8 cellular contexts compared by ENCODE assay signal in the genomic region with DNA sequence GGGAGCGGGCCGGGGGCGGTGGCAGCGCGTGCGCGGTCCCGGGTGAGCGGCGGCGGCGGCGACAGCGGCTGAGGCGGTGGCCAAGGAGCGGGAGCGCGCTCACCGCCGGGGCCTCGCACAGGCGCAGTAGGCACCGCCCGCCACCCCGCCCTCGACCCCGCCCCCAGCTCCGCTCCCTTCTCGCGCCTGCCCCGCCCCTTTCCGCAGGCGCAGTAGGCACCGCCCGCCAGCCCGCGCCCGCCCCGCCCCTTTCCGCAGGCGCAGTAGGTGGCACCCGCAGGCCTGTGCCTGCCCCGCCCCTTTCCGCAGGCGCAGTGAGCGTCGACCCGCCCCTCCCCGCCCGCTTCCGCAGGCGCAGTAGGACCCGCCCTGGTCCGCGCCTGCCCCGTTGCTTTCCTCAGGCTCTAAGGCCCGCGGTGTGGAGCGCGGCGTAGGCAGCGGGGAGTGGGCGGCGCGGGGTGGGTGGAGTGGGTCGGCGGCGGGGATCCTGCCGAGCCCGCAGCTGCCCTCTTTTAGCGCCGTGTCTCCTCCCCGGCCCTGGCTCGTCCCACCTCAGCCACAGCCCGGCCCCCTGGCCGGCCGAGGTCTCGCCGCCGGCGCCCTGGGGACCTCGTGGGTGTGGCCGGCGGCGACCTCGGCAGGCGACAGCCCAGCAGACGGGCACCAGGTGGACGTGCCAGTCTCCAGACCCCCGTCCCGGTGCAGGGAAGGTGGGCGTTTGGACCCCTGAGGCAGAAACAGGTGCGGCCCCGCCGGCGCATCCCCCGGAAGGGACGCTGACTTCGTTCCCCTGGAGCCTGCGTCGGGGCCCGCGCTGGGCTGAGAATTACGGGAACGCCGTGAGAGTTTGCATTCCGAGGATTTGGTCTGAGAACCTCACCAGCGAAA. TPM values are rescaled to one million over a fixed set of nuclear protein-coding genes. Genes with fewer than 3 reads are reported as not detected.
DNase-seq lines count a peak whose midpoint lies in the region; ATAC-seq, FAIRE-seq and TF ChIP-seq lines count a peak whose summit lies in the region.

A gene with protein sequence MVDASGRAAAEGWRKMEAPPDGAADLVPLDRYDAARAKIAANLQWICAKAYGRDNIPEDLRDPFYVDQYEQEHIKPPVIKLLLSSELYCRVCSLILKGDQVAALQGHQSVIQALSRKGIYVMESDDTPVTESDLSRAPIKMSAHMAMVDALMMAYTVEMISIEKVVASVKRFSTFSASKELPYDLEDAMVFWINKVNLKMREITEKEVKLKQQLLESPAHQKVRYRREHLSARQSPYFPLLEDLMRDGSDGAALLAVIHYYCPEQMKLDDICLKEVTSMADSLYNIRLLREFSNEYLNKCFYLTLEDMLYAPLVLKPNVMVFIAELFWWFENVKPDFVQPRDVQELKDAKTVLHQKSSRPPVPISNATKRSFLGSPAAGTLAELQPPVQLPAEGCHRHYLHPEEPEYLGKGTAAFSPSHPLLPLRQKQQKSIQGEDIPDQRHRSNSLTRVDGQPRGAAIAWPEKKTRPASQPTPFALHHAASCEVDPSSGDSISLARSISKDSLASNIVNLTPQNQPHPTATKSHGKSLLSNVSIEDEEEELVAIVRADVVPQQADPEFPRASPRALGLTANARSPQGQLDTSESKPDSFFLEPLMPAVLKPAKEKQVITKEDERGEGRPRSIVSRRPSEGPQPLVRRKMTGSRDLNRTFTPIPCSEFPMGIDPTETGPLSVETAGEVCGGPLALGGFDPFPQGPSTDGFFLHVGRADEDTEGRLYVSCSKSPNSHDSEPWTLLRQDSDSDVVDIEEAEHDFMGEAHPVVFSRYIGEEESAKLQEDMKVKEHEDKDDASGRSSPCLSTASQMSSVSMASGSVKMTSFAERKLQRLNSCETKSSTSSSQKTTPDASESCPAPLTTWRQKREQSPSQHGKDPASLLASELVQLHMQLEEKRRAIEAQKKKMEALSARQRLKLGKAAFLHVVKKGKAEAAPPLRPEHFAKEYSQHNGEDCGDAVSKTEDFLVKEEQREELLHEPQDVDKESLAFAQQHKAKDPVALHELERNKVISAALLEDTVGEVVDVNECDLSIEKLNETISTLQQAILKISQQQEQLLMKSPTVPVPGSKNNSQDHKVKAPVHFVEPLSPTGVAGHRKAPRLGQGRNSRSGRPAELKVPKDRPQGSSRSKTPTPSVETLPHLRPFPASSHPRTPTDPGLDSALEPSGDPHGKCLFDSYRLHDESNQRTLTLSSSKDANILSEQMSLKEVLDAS (N-terminal part only) (minus strand): TSS at position 101 of the 888 bp plus-strand sequence. CDS start 387 bp downstream, outside the sequence.

- in situ Hi-C loops in HepG2 (cut with HindIII; ENCODE audit: extremely low pct_ligation_motif_present, low pct_unique_long_range_greater_than_20kb): no loop called here

- H4K20me1 ChIP-seq in HepG2 (ENCODE audit: insufficient read depth, low read length): peaks cover 15% of the 10 kb centered on the region

- peaks cover 57% of the 10 kb centered on the region for H3K4me1 ChIP-seq in HepG2 (ENCODE audit: insufficient read depth, low read length)

- H2AFZ ChIP-seq in HepG2 (ENCODE audit: low read length): no peak within 1 kb of the TSS

- TF ChIP-seq EP300 in HepG2 (IDR thresholded peaks at IDR 0.05; ENCODE audit: low read depth in 2 of 2, low read length in 2 of 2) (no peak), HepG2 (CRISPR knock-in tag; IDR thresholded peaks at IDR 0.05; ENCODE audit: borderline replicate concordance) (no peak)

- peak; percentile 81 for ATAC-seq in GM19372 (IDR thresholded peaks at IDR 0.05; ENCODE audit: low read depth, unreplicated experiment)
- ATAC-seq in HG03565 (IDR thresholded peaks at IDR 0.05; ENCODE audit: unreplicated experiment): peak; percentile 58
- peak; percentile 93 for ATAC-seq in HepG2

- DNase-seq in NCI-H748 treated with DMSO at 0.1 percent for 48 hours (lab: John Stamatoyannopoulos, UW) (peak; percentile 83), dermis blood vessel endothelial cell (peak; percentile 96), HepG2 (ENCODE audit: low spot score) (peak; percentile 77)
- peak; percentile 89 to 91 for DNase-seq in activated CD4-positive, alpha-beta T cell treated with anti-CD3 and anti-CD28 coated beads, Interleukin-2, amount 50 U/mL, for 4 hours
- peak; percentile 92 to 96 for DNase-seq in stimulated activated CD4-positive, alpha-beta T cell treated with anti-CD3 and anti-CD28 coated beads, Interleukin-2, amount 100 ng/mL, for 48 hours

- CTCF ChIA-PET in HepG2 (lab: Yijun Ruan, JAX; ENCODE audit: low intra/inter-chr PET ratio, low total read pairs): no interaction called here

- TF ChIP-seq RAD21 in HepG2 (CRISPR knock-in tag; IDR thresholded peaks at IDR 0.05): no peak

- no peak for TF ChIP-seq CTCF in C4-2B (conservative IDR thresholded peaks at IDR 0.05)
- no peak for TF ChIP-seq CTCF in HepG2 (CRISPR knock-in tag; IDR thresholded peaks at IDR 0.05)

- WGBS in HepG2 (ENCODE audit: low lambda C conversion rate): no CpG with 5 or more reads among the region's 108 CpGs

- TF ChIP-seq POLR2A in HepG2 (IDR thresholded peaks at IDR 0.05; ENCODE audit: insufficient read depth in 1 of 2, low read depth in 2 of 2, low read length in 2 of 2): peak; percentile 30 to 88; a peak in 3 of 4 replicates

- H3K9me3 ChIP-seq in HepG2 (ENCODE audit: low read length): no peaks in the 10 kb centered on the region

- peaks cover 3 to 17% of the 10 kb centered on the region in 2 experiments; a peak in 4 of 5 replicates for H3K36me3 ChIP-seq in HepG2 (replicated peaks in 1 of 2; ENCODE audit: control insufficient read depth in 1 of 2, insufficient read depth in 2 of 2, low read length in 2 of 2)

- H3K79me2 ChIP-seq in HepG2 (ENCODE audit: insufficient read depth, low read length): peaks cover 56% of the 10 kb centered on the region

- no TSS peak for BruUV-seq in HepG2 (replicated peaks; lab: Mats Ljungman, UMichigan)

- no peak for FAIRE-seq in HepG2 (lab: Jason Lieb, UNC)

- peak within 1 kb of the TSS; percentile 78 for H3K9ac ChIP-seq in HepG2 (ENCODE audit: insufficient read depth, low read depth, low read length)

- H3K4me2 ChIP-seq in HepG2 (ENCODE audit: low read depth, low read length): peak within 1 kb of the TSS; percentile 88

- intact Hi-C loops in HepG2 (cut with micrococcal nuclease; ENCODE audit: unreplicated experiment): loop anchor here (2.0 kb wide), 1 partner anchor 43 kb away; no protein-coding TSS in a partner anchor

- H3K27ac ChIP-seq in C4-2B: peak within 1 kb of the TSS; percentile 81
- H3K27ac ChIP-seq in HepG2 (ENCODE audit: extremely low read length, insufficient read depth, low read length): peak within 1 kb of the TSS; percentile 66

- POLR2A ChIA-PET in HepG2 (lab: Yijun Ruan, JAX): interaction anchor here (0.6 to 1.3 kb wide), 5 partner anchors 15 to 806 kb away, joined by 3 to 5 read pairs (median 4); no protein-coding TSS in a partner anchor

- no peaks in the 10 kb centered on the region for H3K27me3 ChIP-seq in HepG2 (ENCODE audit: control insufficient read depth in 1 of 2, insufficient read depth in 2 of 2, low read length in 2 of 2)

- peak within 1 kb of the TSS; percentile 69 to 89 (median 84) for H3K4me3 ChIP-seq in HepG2 (replicated peaks in 1 of 3; ENCODE audit: insufficient read depth in 1 of 3, low read depth in 2 of 3, low read length in 3 of 3)

TF ChIP-seq in HepG2, 621 proteins besides CTCF, POLR2A, EP300 and RAD21 (continues in another document):
- TF ChIP-seq, protein P1, sequence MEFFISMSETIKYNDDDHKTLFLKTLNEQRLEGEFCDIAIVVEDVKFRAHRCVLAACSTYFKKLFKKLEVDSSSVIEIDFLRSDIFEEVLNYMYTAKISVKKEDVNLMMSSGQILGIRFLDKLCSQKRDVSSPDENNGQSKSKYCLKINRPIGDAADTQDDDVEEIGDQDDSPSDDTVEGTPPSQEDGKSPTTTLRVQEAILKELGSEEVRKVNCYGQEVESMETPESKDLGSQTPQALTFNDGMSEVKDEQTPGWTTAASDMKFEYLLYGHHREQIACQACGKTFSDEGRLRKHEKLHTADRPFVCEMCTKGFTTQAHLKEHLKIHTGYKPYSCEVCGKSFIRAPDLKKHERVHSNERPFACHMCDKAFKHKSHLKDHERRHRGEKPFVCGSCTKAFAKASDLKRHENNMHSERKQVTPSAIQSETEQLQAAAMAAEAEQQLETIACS (CRISPR knock-in tag; IDR thresholded peaks at IDR 0.05): peak; percentile 78
- TF ChIP-seq TEAD2 (CRISPR knock-in tag; IDR thresholded peaks at IDR 0.05): no peak

RNA-seq across cellular contexts. Expression of the gene that starts here (rescaled TPM):
- total RNA-seq in dermis blood vessel endothelial cell (17.5 and 20.1 TPM in 2 replicates), HepG2 (2016; rRNA removed; fragmentation: Illumina TruSeq; extraction: Trizol) (10.2 and 12.4 TPM in 2 replicates)
- 177 and 181 TPM in 2 replicates for total RNA-seq in HepG2 (2016; cell fraction: cytosol; rRNA removed; fragmentation: Illumina TruSeq; extraction: Trizol; ENCODE audit: low read depth)
- 8.9 and 16.6 TPM in 2 replicates for total RNA-seq in HepG2 (2016; cell fraction: insoluble cytoplasmic fraction; rRNA removed; fragmentation: Illumina TruSeq; extraction: Trizol)
- 41.6 and 42.6 TPM in 2 replicates for total RNA-seq in HepG2 (2016; cell fraction: membrane; rRNA removed; fragmentation: Illumina TruSeq; extraction: Trizol)
- total RNA-seq in HepG2 (2016; cell fraction: nucleus; rRNA removed; fragmentation: Illumina TruSeq; extraction: Trizol): 13.3 and 18.1 TPM in 2 replicates
- polyA plus RNA-seq in HepG2 (2011; rRNA removed): 3.8 and 4.1 TPM in 2 replicates
- 4.6 and 6.9 TPM in 2 replicates for polyA plus RNA-seq in HepG2 (2011; cell fraction: cytosol; rRNA removed)
- 5.7 and 6.6 TPM in 2 replicates for polyA plus RNA-seq in HepG2 (2011; cell fraction: nucleus; rRNA removed)
- polyA plus RNA-seq in HepG2 (2012): 6.8 and 8.3 TPM in 2 replicates
- polyA plus RNA-seq in HepG2 (2016; cell fraction: cytosol; fragmentation: Illumina TruSeq; extraction: Trizol; ENCODE audit: low read depth): 0.67 and 0.97 TPM in 2 replicates
- 8.6 and 9.1 TPM in 2 replicates for polyA plus RNA-seq in HepG2 (2016; cell fraction: insoluble cytoplasmic fraction; fragmentation: Illumina TruSeq; extraction: Trizol; ENCODE audit: low read depth)
- 2.4 and 2.5 TPM in 2 replicates for polyA plus RNA-seq in HepG2 (2016; cell fraction: membrane; fragmentation: Illumina TruSeq; extraction: Trizol; ENCODE audit: low read depth)
- polyA plus RNA-seq in HepG2 (2016; cell fraction: nucleus; fragmentation: Illumina TruSeq; extraction: Trizol; ENCODE audit: insufficient read depth, low read depth): 13.6 and 16.2 TPM in 2 replicates
- polyA minus RNA-seq in HepG2 (2011; rRNA and poly(A)+ RNA removed; ENCODE audit: low replicate concordance): 13.5 and 58.6 TPM in 2 replicates
- 18.0 and 25.6 TPM in 2 replicates for polyA minus RNA-seq in HepG2 (2011; cell fraction: cytosol; rRNA and poly(A)+ RNA removed)
- 10.9 and 12.2 TPM in 2 replicates for polyA minus RNA-seq in HepG2 (2011; cell fraction: nucleus; rRNA and poly(A)+ RNA removed)

Comparison
In these comparisons a context has a peak if more than half of its experiments do, and no peak if none do; other contexts are left out.
1. Peak in every context shown above with its lines: DNase-seq, ATAC-seq, H3K4me3 ChIP-seq and H3K27ac ChIP-seq.